Comparison of ENCODE assay signal across 10 cellular contexts in the genomic region with DNA sequence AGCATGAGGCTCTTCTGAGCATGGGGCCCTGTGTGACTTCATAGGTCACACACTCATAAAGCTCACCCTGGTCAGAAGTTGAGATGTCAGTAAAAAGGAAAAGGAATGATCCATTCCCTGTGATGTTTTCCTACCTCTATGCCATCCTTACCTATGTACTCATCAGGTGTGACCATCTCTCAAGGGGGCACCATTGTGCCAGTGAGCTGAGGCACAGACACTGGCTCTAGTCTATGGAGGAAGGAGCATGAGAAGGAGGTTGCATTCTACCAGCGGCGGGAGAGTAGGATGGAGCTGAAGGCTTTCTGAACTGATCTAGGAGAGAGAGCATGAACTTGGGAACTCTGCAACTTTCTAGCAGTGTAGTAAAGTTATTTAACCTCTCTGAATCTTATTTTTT.
"Had no signal": no experiment of that assay in that cellular context is flagged by ENCODE, and none has a peak within 500 bp of the region (broad histone marks: within the 10 kb centered on the region; RNA-seq: fewer than 3 reads in every experiment).

No MANE protein-coding gene starts in this region.

- H3K27ac ChIP-seq: coronary artery, epithelial cell of prostate, thyroid gland, vagina had no signal

- H3K27ac Mint-ChIP-seq: activated B cell treated with CpG ODN at 0.5 μM for 24 hours, mesothelial cell of epicardium, T-helper 17 cell had no signal

- ATAC-seq: T-helper 17 cell had no signal

- H3K36me3 ChIP-seq: thyroid gland, vagina had no signal

- H3K4me3 ChIP-seq: coronary artery, thyroid gland, vagina had no signal

- DNase-seq: activated B cell treated with CpG ODN at 0.5 μM for 24 hours; activated naive CD4-positive, alpha-beta T cell; effector memory CD4-positive, alpha-beta T cell; retina; T-helper 17 cell; thyroid gland had no signal

- H3K9me3 ChIP-seq: thyroid gland, vagina had no signal

- H3K27me3 ChIP-seq: thyroid gland, vagina had no signal

- H3K4me3 Mint-ChIP-seq: activated B cell treated with CpG ODN at 0.5 μM for 24 hours, mesothelial cell of epicardium, T-helper 17 cell had no signal

- H3K4me1 Mint-ChIP-seq: activated B cell treated with CpG ODN at 0.5 μM for 24 hours had no signal
